Comparison of ENCODE assay signal across 25 cellular contexts in the genomic region with DNA sequence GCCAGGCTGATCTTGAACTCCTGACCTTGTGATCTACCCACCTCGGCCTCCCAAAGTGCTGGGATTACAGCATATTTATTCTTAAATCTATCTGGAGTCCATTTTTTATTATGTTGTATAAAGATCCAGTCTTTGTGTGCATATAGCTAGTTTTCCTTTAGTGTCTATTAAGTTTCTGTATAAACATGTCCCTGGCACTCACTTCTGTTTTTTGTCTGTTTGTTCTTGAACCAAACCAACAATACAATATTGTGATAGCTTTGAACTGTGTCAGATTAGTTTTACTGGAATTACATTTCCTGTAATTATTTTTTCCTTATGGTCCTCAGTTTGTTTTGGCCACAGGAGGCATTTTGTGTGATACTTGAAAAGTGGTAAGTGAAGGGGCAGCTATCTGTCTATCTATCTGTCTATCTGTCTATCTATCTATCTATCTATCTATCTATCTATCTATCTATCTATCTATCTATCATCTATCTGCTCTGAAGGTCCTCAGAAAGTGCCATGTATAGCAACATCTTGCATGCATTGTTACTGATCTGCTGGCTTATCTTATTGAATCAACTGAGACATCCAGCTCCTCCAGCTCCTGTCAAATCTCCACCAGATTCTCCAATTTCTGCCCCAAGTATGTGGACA.
"Had no signal": no experiment of that assay in that cellular context is flagged by ENCODE, and none has a peak within 500 bp of the region (broad histone marks: within the 10 kb centered on the region; RNA-seq: fewer than 3 reads in every experiment).

No MANE protein-coding gene starts in this region.

- H3K27me3 ChIP-seq: left lung, ovary, right atrium auricular region, right lobe of liver, stomach, testis, thyroid gland, upper lobe of right lung had no signal

- H3K4me3 ChIP-seq: left lung, lower lobe of right lung, mucosa of descending colon, ovary, right atrium auricular region, right lobe of liver, smooth muscle cell, stomach, testis, thyroid gland, upper lobe of right lung had no signal

- H3K4me1 ChIP-seq: left lung, lower lobe of right lung, right atrium auricular region, right lobe of liver, stomach, testis, upper lobe of right lung had no signal

- DNase-seq: hypothalamus; immature natural killer cell; kidney; left colon; left lung; lower lobe of right lung; mammary epithelial cell; mesenchymal stem cell; midbrain; mucosa of descending colon; naive thymus-derived CD4-positive, alpha-beta T cell; ovary; right lobe of liver; stimulated activated CD4-positive, alpha-beta T cell treated with anti-CD3 and anti-CD28 coated beads, Interleukin-2, amount 100 ng/mL, for 24 hours; stimulated activated CD4-positive, alpha-beta T cell treated with anti-CD3 and anti-CD28 coated beads, Interleukin-4, amount 100 ng/mL, for 1 hour; stimulated activated naive B cell treated with anti-CD40 and anti-IgM and Interleukin-4, amounts not matched to agents 10 μg/mL and 1 μg/mL and 100 μg/mL, for 72 hours; stimulated activated naive CD8-positive, alpha-beta T cell treated with anti-CD3 and anti-CD28 coated beads, Interleukin-15, Interleukin-2, amounts not matched to agents 100 U/mL and 50 U/mL, for 24 hours; stomach; testis; thyroid gland; trophoblast cell; upper lobe of right lung had no signal

- H3K27ac ChIP-seq: left lung, lower lobe of right lung, ovary, right atrium auricular region, right lobe of liver, stomach, testis, thyroid gland, upper lobe of right lung had no signal

- H3K4me2 ChIP-seq: smooth muscle cell had no signal

- ATAC-seq: left colon; left lung; lower lobe of right lung; mucosa of descending colon; naive thymus-derived CD4-positive, alpha-beta T cell; natural killer cell treated with Interleukin-12 subunit alpha and Interleukin-12 subunit beta and Interleukin-15 and Interleukin-18, amount 100 ng/mL, for 72 hours; right lobe of liver; stimulated activated naive B cell treated with anti-CD40 and anti-IgM and Interleukin-4, amounts not matched to agents 10 μg/mL and 1 μg/mL and 100 μg/mL, for 72 hours; stimulated activated naive CD8-positive, alpha-beta T cell treated with anti-CD3 and anti-CD28 coated beads, Interleukin-15, Interleukin-2, amounts not matched to agents 100 U/mL and 50 U/mL, for 24 hours; upper lobe of right lung had no signal

- H3K36me3 ChIP-seq: left lung, lower lobe of right lung, ovary, right atrium auricular region, right lobe of liver, stomach, thyroid gland, upper lobe of right lung had no signal
